ENCODE assay signal across 8 cellular contexts in the genomic region with DNA sequence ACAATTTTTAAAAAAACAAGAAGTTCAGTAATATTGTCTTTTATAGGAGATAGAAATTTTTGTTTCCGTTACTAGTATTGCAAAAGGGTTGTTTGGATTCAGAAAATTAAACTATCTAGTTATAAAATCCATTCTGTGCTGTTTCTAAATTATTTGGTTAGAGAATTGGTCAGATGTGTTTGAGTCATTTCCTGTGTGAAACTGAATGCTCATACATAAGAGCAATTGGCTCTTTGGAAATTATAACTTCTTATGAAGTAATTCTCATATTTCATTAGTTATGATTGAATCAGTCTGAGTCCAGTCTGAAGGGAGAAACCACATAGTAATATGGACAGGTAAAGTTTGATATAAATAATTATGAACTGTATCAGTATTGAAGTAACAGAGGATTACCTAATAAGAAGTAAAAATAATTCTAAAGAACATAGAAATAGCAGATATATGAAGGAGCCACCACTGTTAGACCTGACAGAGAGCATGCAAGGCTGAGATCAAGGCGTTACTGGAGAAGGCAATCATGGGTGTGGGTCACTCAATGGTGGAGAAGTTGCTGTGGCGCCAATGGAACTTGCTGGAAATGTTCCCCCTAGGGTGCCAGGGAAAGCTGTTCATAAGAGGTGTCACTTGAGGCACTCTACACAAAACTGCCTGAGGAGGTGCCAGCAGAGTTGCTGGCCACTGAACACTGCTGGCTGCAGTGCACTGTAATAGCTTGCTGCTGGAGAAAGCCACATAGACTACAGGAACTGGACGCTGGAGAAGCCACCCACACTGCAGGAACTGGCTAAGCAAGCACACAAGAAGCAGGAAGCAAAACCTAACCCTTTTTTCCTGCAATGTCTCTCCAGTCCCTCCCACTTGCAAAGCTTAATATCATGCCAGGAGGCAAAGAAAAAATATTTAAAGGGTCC. TPM values are rescaled to one million over a fixed set of nuclear protein-coding genes. Genes with fewer than 3 reads are reported as not detected.
DNase-seq lines count a peak whose midpoint lies in the region; ATAC-seq and TF ChIP-seq lines count a peak whose summit lies in the region.

No MANE protein-coding gene starts in this region.

- H3K36me3 ChIP-seq in adrenal gland (replicated peaks in 1 of 2): peaks cover 0 to 3% of the 10 kb centered on the region in 2 donors

- no peak for TF ChIP-seq POLR2A in adrenal gland (IDR thresholded peaks at IDR 0.05)

- peak; percentile 53 for DNase-seq in AG08395 (ENCODE audit: low spot score)
- peak in 6 of 7 donors; percentile 23 to 62 (median 36) for DNase-seq in adrenal gland
- peak; percentile 17 to 36 for DNase-seq in left colon
- no peak for DNase-seq in C1 segment of cervical spinal cord (lab: John Stamatoyannopoulos, UW)
- no peak for DNase-seq in middle frontal gyrus (ENCODE audit: extremely low spot score, low spot score)

- no peaks in the 10 kb centered on the region for H3K4me1 ChIP-seq in adrenal gland (replicated peaks in 1 of 2)

- H3K4me3 ChIP-seq in adrenal gland: no peak overlapping the region

- H3K27ac ChIP-seq in adrenal gland: peak overlapping the region in 2 of 5 donors; percentile 28 to 69

- peak; percentile 50 for ATAC-seq in GM19023 (IDR thresholded peaks at IDR 0.05; ENCODE audit: unreplicated experiment)
- ATAC-seq in HG03520 (IDR thresholded peaks at IDR 0.05; ENCODE audit: unreplicated experiment): peak; percentile 58
- ATAC-seq in left colon: peak; percentile 81
- no peak for ATAC-seq in HG02623 (IDR thresholded peaks at IDR 0.05; ENCODE audit: unreplicated experiment)

- TF ChIP-seq CTCF in adrenal gland (IDR thresholded peaks at IDR 0.05): no peak

- H3K27me3 ChIP-seq in adrenal gland: no peaks in the 10 kb centered on the region

- no peaks in the 10 kb centered on the region for H3K9me3 ChIP-seq in adrenal gland (replicated peaks in 1 of 3)

- 68 to 72% (median 70%) methylated on average over 4 of the region's 4 CpGs for WGBS in adrenal gland, 4 donors

- intact Hi-C loops in adrenal gland (cut with DNase I) (no loop called here), left colon (cut with DNase I, micrococcal nuclease) (no loop called here)

RNA-seq across cellular contexts. Expression of gene FAP, which starts 18.0 kb away (rescaled TPM):
- 1 to 10 TPM in 1 of 8 donors, under 1 TPM in 6, not detected in 1; 0.18 to 2.4 (median 0.46) TPM for total RNA-seq in adrenal gland
- 1 to 10 TPM in 2 of 3 donors, under 1 TPM in 1; 0.64 to 2.5 (median 1.4) TPM for polyA plus RNA-seq in adrenal gland
- total RNA-seq in left colon: under 1 TPM; 0.34 to 0.78 TPM

RNA-seq across cellular contexts. Expression of gene IFIH1, which starts 57.2 kb away (rescaled TPM):
- total RNA-seq in adrenal gland (10 to 100 TPM; 11.7 to 21.8 (median 15.8) TPM), left colon (10 to 100 TPM; 19.1 to 20.0 TPM)
- polyA plus RNA-seq in adrenal gland: 10 to 100 TPM in 1 of 3 donors, 1 to 10 TPM in 2; 7.8 to 25.6 (median 9.3) TPM

Comparison
In these comparisons a context has a peak if more than half of its experiments do, and no peak if none do; other contexts are left out.
1. DNase-seq: peak in AG08395 (single experiment), adrenal gland (6 of 7) and left colon (2 of 2); none in C1 segment of cervical spinal cord (0 of 14) and middle frontal gyrus (single experiment).